8 cellular contexts compared by ENCODE assay signal in genomic region chr5:88667187-88668141, GRCh38.
DNase-seq lines count a peak whose midpoint lies in the region; ATAC-seq and TF ChIP-seq lines count a peak whose summit lies in the region.

No MANE protein-coding gene starts in this region.

- ATAC-seq in GM18519 (IDR thresholded peaks at IDR 0.05; ENCODE audit: low FRiP score, unreplicated experiment) = peak; percentile 50
- ATAC-seq in central memory CD8-positive, alpha-beta T cell (replicated peaks; ENCODE audit: extremely low read depth, poor library complexity, severe bottlenecking) = no peak

- H3K27me3 Mint-ChIP-seq in central memory CD8-positive, alpha-beta T cell = peaks cover 96% of the 10 kb centered on the region

- H3K79me2 ChIP-seq in GM23248 (ENCODE audit: insufficient read depth) (no peaks in the 10 kb centered on the region), osteoblast (ENCODE audit: insufficient read depth, low read length) (no peaks in the 10 kb centered on the region)

- no peaks in the 10 kb centered on the region for H3K9me3 Mint-ChIP-seq in central memory CD8-positive, alpha-beta T cell

- no peak for DNase-seq in GM23248
- peak; percentile 59 for DNase-seq in MG63
- DNase-seq in central memory CD8-positive, alpha-beta T cell (ENCODE audit: low spot score in 2 of 2) = no peak
- no peak for DNase-seq in osteoblast (ENCODE audit: insufficient read length, low spot score, missing footprints)
- no peak for DNase-seq in testis
- no peak for DNase-seq in NK-92 (lab: John Stamatoyannopoulos, UW; ENCODE audit: unreplicated experiment)
- no peak for DNase-seq in activated CD8-positive, alpha-beta memory T cell treated with anti-CD3 and anti-CD28 coated beads, Interleukin-2, amount 50 U/mL, for 4 hours

- H3K36me3 Mint-ChIP-seq in central memory CD8-positive, alpha-beta T cell (ENCODE audit: insufficient read depth) = peaks cover 11% of the 10 kb centered on the region

- H3K9me2 ChIP-seq in GM23248 (ENCODE audit: insufficient read depth) = no peaks in the 10 kb centered on the region

- H3K9ac ChIP-seq in GM23248 = no peak overlapping the region

- H3K9me3 ChIP-seq in GM23248 (ENCODE audit: low read depth) (no peaks in the 10 kb centered on the region), MG63 (no peaks in the 10 kb centered on the region), osteoblast (ENCODE audit: low read depth, low read length) (no peaks in the 10 kb centered on the region), testis (no peaks in the 10 kb centered on the region)

- H3K4me2 ChIP-seq in GM23248 (ENCODE audit: unreplicated experiment) (peak overlapping the region; percentile 60), osteoblast (ENCODE audit: insufficient read depth, low read length) (peak overlapping the region; percentile 87)

- in situ Hi-C loops in GM23248 (cut with MboI) = no loop called here

- H3F3A ChIP-seq in GM23248 (ENCODE audit: insufficient read depth) = no peaks in the 10 kb centered on the region

- H3K27ac ChIP-seq in GM23248 = no peak overlapping the region
- H3K27ac ChIP-seq in osteoblast (ENCODE audit: low read depth, low read length) = no peak overlapping the region
- H3K27ac ChIP-seq in testis = no peak overlapping the region

- intact Hi-C loops in testis (cut with DNase I; ENCODE audit: low total_unique reads) = no loop called here

- H3K4me3 Mint-ChIP-seq in central memory CD8-positive, alpha-beta T cell = peak overlapping the region; percentile 78

- H3K27me3 ChIP-seq in GM23248 (replicated peaks; ENCODE audit: insufficient read depth) (peaks cover 100% of the 10 kb centered on the region), MG63 (no peaks in the 10 kb centered on the region), osteoblast (ENCODE audit: insufficient read depth, low read length) (peaks cover 99% of the 10 kb centered on the region), testis (no peaks in the 10 kb centered on the region)

- H2AFZ ChIP-seq in GM23248 (peak overlapping the region; percentile 53), osteoblast (ENCODE audit: low read length) (peak overlapping the region; percentile 75)

- no peaks in the 10 kb centered on the region for H3K36me3 ChIP-seq in GM23248 (ENCODE audit: low read depth)
- H3K36me3 ChIP-seq in MG63 = peaks cover 57% of the 10 kb centered on the region
- no peaks in the 10 kb centered on the region for H3K36me3 ChIP-seq in osteoblast (ENCODE audit: insufficient read depth, low read length)
- no peaks in the 10 kb centered on the region for H3K36me3 ChIP-seq in testis (ENCODE audit: low read depth, missing control alignments)

- H4K20me1 ChIP-seq in GM23248 (ENCODE audit: insufficient read depth) (no peaks in the 10 kb centered on the region), osteoblast (ENCODE audit: insufficient read depth, low read length) (no peaks in the 10 kb centered on the region)

- TF ChIP-seq CTCF in osteoblast (IDR thresholded peaks at IDR 0.05; ENCODE audit: extremely low read depth, low read depth, low read length) (no peak), testis (IDR thresholded peaks at IDR 0.05) (no peak)

- 13% methylated on average over 28 of the region's 28 CpGs for WGBS in GM23248 (ENCODE audit: low coverage in 1 of 2, low lambda C conversion rate in 2 of 2, missing lambda C conversion rate in 2 of 2), 2 experiments
- 6% methylated on average over 26 to 28 of the region's 28 CpGs for WGBS in testis, 2 donors

- peaks cover 27% of the 10 kb centered on the region for H3K4me1 Mint-ChIP-seq in central memory CD8-positive, alpha-beta T cell

- H3K4me3 ChIP-seq in GM23248 = peak overlapping the region; percentile 65
- peak overlapping the region; percentile 55 for H3K4me3 ChIP-seq in MG63
- H3K4me3 ChIP-seq in osteoblast (ENCODE audit: insufficient read depth, low read length) = peak overlapping the region; percentile 71
- peak overlapping the region in 1 of 2 donors; percentile 2 for H3K4me3 ChIP-seq in testis

- 0 out of 2 replicates have a peak, but pooled peaks cover 4% of the 10 kb centered on the region for H3K4me1 ChIP-seq in GM23248 (ENCODE audit: insufficient read depth)
- no peaks in the 10 kb centered on the region for H3K4me1 ChIP-seq in osteoblast (ENCODE audit: insufficient read depth, low read length)
- no peaks in the 10 kb centered on the region for H3K4me1 ChIP-seq in testis

- peak overlapping the region; percentile 26 for H3K27ac Mint-ChIP-seq in central memory CD8-positive, alpha-beta T cell (ENCODE audit: low read depth)

- TF ChIP-seq POLR2A in testis (IDR thresholded peaks at IDR 0.05) = no peak
